19 cellular contexts compared by ENCODE assay signal in genomic region chr11:123642435-123642834, GRCh38. TPM values are rescaled to one million over a fixed set of nuclear protein-coding genes. Genes with fewer than 3 reads are reported as not detected.
A peak's percentile ranks its signal among the peaks of the same experiment; 100 is the strongest.
DNase-seq lines count a peak whose midpoint lies in the region; ATAC-seq, FAIRE-seq and TF ChIP-seq lines count a peak whose summit lies in the region.
"Had no signal": no experiment of that assay in that cellular context is flagged by ENCODE, and none has a peak within 500 bp of the region (broad histone marks: within the 10 kb centered on the region; RNA-seq: fewer than 3 reads in every experiment).

No MANE protein-coding gene starts in this region.

- TF ChIP-seq CTCF in HepG2 (CRISPR knock-in tag; IDR thresholded peaks at IDR 0.05) (no peak), right lobe of liver (IDR thresholded peaks at IDR 0.05) (no peak), neural crest cell (conservative IDR thresholded peaks at IDR 0.05) (no peak)

- no peaks in the 10 kb centered on the region for H3K4me1 ChIP-seq in HepG2 (ENCODE audit: insufficient read depth, low read length)
- no peaks in the 10 kb centered on the region for H3K4me1 ChIP-seq in right lobe of liver
- no peaks in the 10 kb centered on the region for H3K4me1 ChIP-seq in CD4-positive, alpha-beta memory T cell (ENCODE audit: insufficient read depth, low read length)
- H3K4me1 ChIP-seq: A549 had no signal

- TF ChIP-seq POLR2A in HepG2 (IDR thresholded peaks at IDR 0.05; ENCODE audit: insufficient read depth in 1 of 2, low read depth in 2 of 2, low read length in 2 of 2) (no peak), right lobe of liver (IDR thresholded peaks at IDR 0.05) (no peak)

- no peak overlapping the region for H3K4me3 Mint-ChIP-seq in neural crest cell
- H3K4me3 Mint-ChIP-seq in CD4-positive, alpha-beta memory T cell = no peak overlapping the region
- H3K4me3 Mint-ChIP-seq: CD14-positive monocyte; CD8-positive, alpha-beta T cell had no signal

- no peaks in the 10 kb centered on the region for H3K9me3 Mint-ChIP-seq in neural crest cell
- H3K9me3 Mint-ChIP-seq in CD4-positive, alpha-beta memory T cell = peaks cover 0 to 1% (median 0%) of the 10 kb centered on the region in 8 donors
- H3K9me3 Mint-ChIP-seq: CD14-positive monocyte; CD8-positive, alpha-beta T cell had no signal

- H3K27me3 ChIP-seq in HepG2 (ENCODE audit: control insufficient read depth in 1 of 2, insufficient read depth in 2 of 2, low read length in 2 of 2) = peaks cover 0 to 21% of the 10 kb centered on the region in 2 experiments; a peak in 2 of 5 replicates
- H3K27me3 ChIP-seq in right lobe of liver = no peaks in the 10 kb centered on the region
- peaks cover 6% of the 10 kb centered on the region for H3K27me3 ChIP-seq in CD4-positive, alpha-beta memory T cell (ENCODE audit: insufficient read depth, low read length)
- H3K27me3 ChIP-seq: BLaER1 had no signal

- intact Hi-C loops in HepG2 (cut with micrococcal nuclease; ENCODE audit: unreplicated experiment) (loop anchor here (10.0 kb wide), 1 partner anchor 58 kb away; no protein-coding TSS in a partner anchor), right lobe of liver (cut with DNase I) (no loop called here)
- intact Hi-C loops in CD4-positive, alpha-beta memory T cell (cut with micrococcal nuclease) = no loop called here

- no peaks in the 10 kb centered on the region for H3K4me1 Mint-ChIP-seq in neural crest cell
- peaks cover 0 to 3% (median 1%) of the 10 kb centered on the region in 4 donors for H3K4me1 Mint-ChIP-seq in CD4-positive, alpha-beta memory T cell

- 37% methylated on average over 15 of the region's 15 CpGs for WGBS in HepG2 (ENCODE audit: low lambda C conversion rate)
- WGBS in right lobe of liver (ENCODE audit: insufficient coverage, low coverage, low lambda C conversion rate, missing lambda C conversion rate) = 57% methylated on average over 9 of the region's 15 CpGs

- H2AFZ ChIP-seq in HepG2 (ENCODE audit: low read length) = no peak overlapping the region
- H2AFZ ChIP-seq: GM23248 had no signal

- ATAC-seq in HepG2 = peak; percentile 48; the same call in 2 of the 3 replicates
- ATAC-seq in right lobe of liver = no peak
- ATAC-seq: CD8-positive, alpha-beta T cell had no signal

- H3K9me3 ChIP-seq in HepG2 (ENCODE audit: low read length) (no peaks in the 10 kb centered on the region), right lobe of liver (no peaks in the 10 kb centered on the region)
- H3K9me3 ChIP-seq in CD4-positive, alpha-beta memory T cell (ENCODE audit: control insufficient read depth in 1 of 2, low read length in 2 of 2) = no peaks in the 10 kb centered on the region
- H3K9me3 ChIP-seq: A549, BLaER1 had no signal

- FAIRE-seq in HepG2 (lab: Jason Lieb, UNC) = no peak
- FAIRE-seq: A549 had no signal

- peak overlapping the region; percentile 59 for H3K27ac Mint-ChIP-seq in neural crest cell (ENCODE audit: unreplicated experiment)
- H3K27ac Mint-ChIP-seq in CD4-positive, alpha-beta memory T cell = no peak overlapping the region
- H3K27ac Mint-ChIP-seq: CD14-positive monocyte; CD8-positive, alpha-beta T cell had no signal

- H3K4me3 ChIP-seq in HepG2 (replicated peaks in 1 of 3; ENCODE audit: insufficient read depth in 1 of 3, low read depth in 2 of 3, low read length in 3 of 3) = no peak overlapping the region
- no peak overlapping the region for H3K4me3 ChIP-seq in right lobe of liver
- no peak overlapping the region for H3K4me3 ChIP-seq in CD4-positive, alpha-beta memory T cell (ENCODE audit: low read length in 2 of 2)
- H3K4me3 ChIP-seq: A549, BLaER1, GM23248 had no signal

- TF ChIP-seq EP300 in HepG2 (IDR thresholded peaks at IDR 0.05; ENCODE audit: low read depth in 2 of 2, low read length in 2 of 2) (no peak), HepG2 (CRISPR knock-in tag; IDR thresholded peaks at IDR 0.05; ENCODE audit: borderline replicate concordance) (no peak)

- H3K27me3 Mint-ChIP-seq in neural crest cell (ENCODE audit: low read depth) = peaks cover 19% of the 10 kb centered on the region
- H3K27me3 Mint-ChIP-seq in CD4-positive, alpha-beta memory T cell = peaks cover 18 to 24% of the 10 kb centered on the region in 2 donors

- H3K27ac ChIP-seq in HepG2 (ENCODE audit: extremely low read length, insufficient read depth, low read length) (no peak overlapping the region), right lobe of liver (no peak overlapping the region), caudate nucleus (ENCODE audit: low read depth, low read length) (peak overlapping the region; percentile 42)
- no peak overlapping the region for H3K27ac ChIP-seq in CD4-positive, alpha-beta memory T cell (ENCODE audit: low read depth, low read length)
- H3K27ac ChIP-seq: 22Rv1, A549, BLaER1, GM23248, KMS-11 had no signal

- no peak overlapping the region for H3K9ac ChIP-seq in HepG2 (ENCODE audit: insufficient read depth, low read depth, low read length)
- H3K9ac ChIP-seq: BLaER1, GM23248, KMS-11 had no signal

- BruUV-seq in HepG2 (replicated peaks; lab: Mats Ljungman, UMichigan) = no TSS peak

- no peaks in the 10 kb centered on the region for H3K79me2 ChIP-seq in HepG2 (ENCODE audit: insufficient read depth, low read length)

- in situ Hi-C loops in HepG2 (cut with HindIII; ENCODE audit: extremely low pct_ligation_motif_present, low pct_unique_long_range_greater_than_20kb) = loop anchor here (5.0 kb wide), 1 partner anchor 65 kb away; no protein-coding TSS in a partner anchor

- no peaks in the 10 kb centered on the region for H4K20me1 ChIP-seq in HepG2 (ENCODE audit: insufficient read depth, low read length)
- H4K20me1 ChIP-seq: BLaER1 had no signal

- no peaks in the 10 kb centered on the region for H3K36me3 Mint-ChIP-seq in neural crest cell (ENCODE audit: low read depth)
- no peaks in the 10 kb centered on the region for H3K36me3 Mint-ChIP-seq in CD4-positive, alpha-beta memory T cell
- H3K36me3 Mint-ChIP-seq: CD14-positive monocyte; CD8-positive, alpha-beta T cell had no signal

- H3K36me3 ChIP-seq in HepG2 (replicated peaks in 1 of 2; ENCODE audit: control insufficient read depth in 1 of 2, insufficient read depth in 2 of 2, low read length in 2 of 2) = no peaks in the 10 kb centered on the region
- no peaks in the 10 kb centered on the region for H3K36me3 ChIP-seq in right lobe of liver
- no peaks in the 10 kb centered on the region for H3K36me3 ChIP-seq in CD4-positive, alpha-beta memory T cell (ENCODE audit: insufficient read depth, low read length)
- H3K36me3 ChIP-seq: BLaER1 had no signal

- POLR2A ChIA-PET in HepG2 (lab: Yijun Ruan, JAX) = no interaction called here
- POLR2A ChIA-PET in CD4-positive, alpha-beta memory T cell (lab: Charles Lee; ENCODE audit: partially characterized antibody) = no interaction called here

- CTCF ChIA-PET in HepG2 (lab: Yijun Ruan, JAX; ENCODE audit: low intra/inter-chr PET ratio, low total read pairs) = interaction anchor here (2.8 kb wide), 1 partner anchor 65 kb away, joined by 35 read pairs; no protein-coding TSS in a partner anchor
- CTCF ChIA-PET in CD4-positive, alpha-beta memory T cell (lab: Charles Lee; ENCODE audit: partially characterized antibody) = interaction anchor here (1.0 to 2.3 kb wide), 3 partner anchors 27 to 69 kb away, joined by 3 to 12 read pairs (median 4); no protein-coding TSS in a partner anchor

- DNase-seq in HepG2 (ENCODE audit: low spot score) = no peak
- DNase-seq in right lobe of liver = no peak
- DNase-seq in caudate nucleus (lab: John Stamatoyannopoulos, UW) = no peak
- DNase-seq in neural crest cell (ENCODE audit: low read depth, low spot score) = no peak
- no peak for DNase-seq in amniotic stem cell (lab: John Stamatoyannopoulos, UW)
- DNase-seq in CD4-positive, alpha-beta memory T cell = no peak
- DNase-seq in activated CD8-positive, alpha-beta memory T cell treated with anti-CD3 and anti-CD28 coated beads, Interleukin-2, amount 50 U/mL, for 4 hours = no peak
- DNase-seq: Calu3; CD8-positive, alpha-beta T cell; DMS79 treated with DMSO at 0.1 percent for 48 hours; GF-D8; GM23248; H7 had no signal

- no peak overlapping the region for H3K4me2 ChIP-seq in HepG2 (ENCODE audit: low read depth, low read length)
- H3K4me2 ChIP-seq: A549, BLaER1, KMS-11 had no signal

- no peak for TF ChIP-seq RAD21 in HepG2 (CRISPR knock-in tag; IDR thresholded peaks at IDR 0.05)

TF ChIP-seq in HepG2, 621 proteins besides CTCF, POLR2A, EP300 and RAD21 (continues in another document):
- no peak for TF ChIP-seq ZFP36L2 (CRISPR knock-in tag; IDR thresholded peaks at IDR 0.05)

RNA-seq across cellular contexts. Expression of gene SCN3B, which starts 12.0 kb away (rescaled TPM):
- total RNA-seq in HepG2 (2016; rRNA removed; fragmentation: Illumina TruSeq; extraction: Trizol) (0.07 TPM in 1 of 2 replicates, not detected in the other), right lobe of liver (under 1 TPM in 5 of 6 experiments, not detected in 1; 0.04 to 0.20 (median 0.09) TPM), neural crest cell (3.6 and 3.8 TPM in 2 replicates)
- total RNA-seq in HepG2 (2016; cell fraction: cytosol; rRNA removed; fragmentation: Illumina TruSeq; extraction: Trizol; ENCODE audit: low read depth) = not detected in 2 replicates
- total RNA-seq in HepG2 (2016; cell fraction: insoluble cytoplasmic fraction; rRNA removed; fragmentation: Illumina TruSeq; extraction: Trizol) = 0.11 TPM in 1 of 2 replicates, not detected in the other
- total RNA-seq in HepG2 (2016; cell fraction: membrane; rRNA removed; fragmentation: Illumina TruSeq; extraction: Trizol) = 0.03 TPM in 1 of 2 replicates, not detected in the other
- not detected in 2 replicates for total RNA-seq in HepG2 (2016; cell fraction: nucleus; rRNA removed; fragmentation: Illumina TruSeq; extraction: Trizol)
- polyA plus RNA-seq in HepG2 (2011; rRNA removed) = 0.05 and 0.11 TPM in 2 replicates
- polyA plus RNA-seq in HepG2 (2011; cell fraction: cytosol; rRNA removed) = 0.04 and 0.07 TPM in 2 replicates
- 0.06 and 0.07 TPM in 2 replicates for polyA plus RNA-seq in HepG2 (2011; cell fraction: nucleus; rRNA removed)
- 0.05 and 0.07 TPM in 2 replicates for polyA plus RNA-seq in HepG2 (2012)
- not detected in 2 replicates for polyA plus RNA-seq in HepG2 (2016; cell fraction: cytosol; fragmentation: Illumina TruSeq; extraction: Trizol; ENCODE audit: low read depth)
- polyA plus RNA-seq in HepG2 (2016; cell fraction: insoluble cytoplasmic fraction; fragmentation: Illumina TruSeq; extraction: Trizol; ENCODE audit: low read depth) = not detected in 2 replicates
- not detected in 2 replicates for polyA plus RNA-seq in HepG2 (2016; cell fraction: membrane; fragmentation: Illumina TruSeq; extraction: Trizol; ENCODE audit: low read depth)
- 0.11 and 0.40 TPM in 2 replicates for polyA plus RNA-seq in HepG2 (2016; cell fraction: nucleus; fragmentation: Illumina TruSeq; extraction: Trizol; ENCODE audit: insufficient read depth, low read depth)
- polyA minus RNA-seq in HepG2 (2011; rRNA and poly(A)+ RNA removed; ENCODE audit: low replicate concordance) = 0.05 TPM in 1 of 2 replicates, not detected in the other
- polyA minus RNA-seq in HepG2 (2011; cell fraction: cytosol; rRNA and poly(A)+ RNA removed) = 0.20 TPM in 1 of 2 replicates, not detected in the other
- 0.12 and 0.52 TPM in 2 replicates for polyA minus RNA-seq in HepG2 (2011; cell fraction: nucleus; rRNA and poly(A)+ RNA removed)
- not detected for total RNA-seq in CD4-positive, alpha-beta memory T cell
- under 1 TPM in 1 of 2 donors, not detected in 1; 0.05 TPM for polyA plus RNA-seq in CD4-positive, alpha-beta memory T cell
- total RNA-seq: CD8-positive, alpha-beta T cell; GM23248; HT-29 had no signal
- polyA plus RNA-seq: CD14-positive monocyte had no signal
